10 cellular contexts compared by ENCODE assay signal in genomic region chr18:31041346-31042067, GRCh38. TPM values are rescaled to one million over a fixed set of nuclear protein-coding genes. Genes with fewer than 3 reads are reported as not detected.
DNase-seq lines count a peak whose midpoint lies in the region; ATAC-seq and TF ChIP-seq lines count a peak whose summit lies in the region.
"Had no signal": no experiment of that assay in that cellular context is flagged by ENCODE, and none has a peak within 500 bp of the region (broad histone marks: within the 10 kb centered on the region; RNA-seq: fewer than 3 reads in every experiment).

No MANE protein-coding gene starts in this region.

- peaks cover 42% of the 10 kb centered on the region for H3K79me2 ChIP-seq in PC-3 (ENCODE audit: low read length)

- TSS peak; percentile 70 for BruUV-seq in PC-3 (replicated peaks; lab: Mats Ljungman, UMichigan)

- H3K9me2 ChIP-seq in PC-3 (replicated peaks; ENCODE audit: low read length) = no peaks in the 10 kb centered on the region

- ATAC-seq in PC-3 = peak; percentile 29
- no peak for ATAC-seq in GM21360 (IDR thresholded peaks at IDR 0.05; ENCODE audit: unreplicated experiment)
- no peak for ATAC-seq in HG03354 (IDR thresholded peaks at IDR 0.05; ENCODE audit: poor library complexity, severe bottlenecking, unreplicated experiment)
- ATAC-seq in HG03196 (IDR thresholded peaks at IDR 0.05; ENCODE audit: unreplicated experiment) = no peak

- H3K36me3 ChIP-seq in ES-I3 (ENCODE audit: insufficient read depth, low read length) (no peaks in the 10 kb centered on the region), PC-3 (ENCODE audit: low read depth, low read length) (no peaks in the 10 kb centered on the region), neuron (ENCODE audit: insufficient read depth, low read length) (no peaks in the 10 kb centered on the region)

- H3F3A ChIP-seq in PC-3 (ENCODE audit: low read length, unreplicated experiment) = no peaks in the 10 kb centered on the region

- CTCF ChIA-PET in PC-3 (lab: Charles Lee) = interaction anchor here (0.6 kb wide), 2 partner anchors 58 to 62 kb away, joined by 3 read pairs; no protein-coding TSS in a partner anchor

- peak; percentile 47 for DNase-seq in PC-3
- DNase-seq in fibroblast of pulmonary artery (ENCODE audit: low read depth) = peak; percentile 74
- no peak for DNase-seq in NCI-H345 (lab: John Stamatoyannopoulos, UW)
- DNase-seq: activated CD4-positive, alpha-beta T cell treated with anti-CD3 and anti-CD28 coated beads for 1 hour; stimulated activated CD4-positive, alpha-beta T cell treated with anti-CD3 and anti-CD28 coated beads, Interleukin-4, amount 100 ng/mL, for 24 hours had no signal

- H3K4me1 ChIP-seq in ES-I3 (ENCODE audit: insufficient read depth, low read length) = no peaks in the 10 kb centered on the region
- peaks cover 40% of the 10 kb centered on the region for H3K4me1 ChIP-seq in PC-3 (ENCODE audit: insufficient read depth, low read length)
- no peaks in the 10 kb centered on the region for H3K4me1 ChIP-seq in neuron (ENCODE audit: insufficient read depth, low read length)

- H3K27me3 ChIP-seq in PC-3 (ENCODE audit: low read length) (no peaks in the 10 kb centered on the region), neuron (ENCODE audit: insufficient read depth, low read length) (peaks cover 61% of the 10 kb centered on the region)

- TF ChIP-seq CTCF in PC-3 (conservative IDR thresholded peaks at IDR 0.05; ENCODE audit: low read depth, low read length) = no peak
- TF ChIP-seq CTCF in fibroblast of pulmonary artery (IDR thresholded peaks at IDR 0.05; ENCODE audit: low read length, missing control alignments) = no peak

- intact Hi-C loops in PC-3 (cut with micrococcal nuclease) = loop anchor here (1.0 to 5.0 kb wide), 4 partner anchors 30 to 201 kb away; no protein-coding TSS in a partner anchor

- H2AFZ ChIP-seq in PC-3 (ENCODE audit: low read length) (peak overlapping the region; percentile 77), neuron (ENCODE audit: low read depth, low read length) (peak overlapping the region; percentile 39)

- peak overlapping the region; percentile 63 for H3K27ac ChIP-seq in PC-3 (ENCODE audit: low read length)

- no peaks in the 10 kb centered on the region for H4K20me1 ChIP-seq in PC-3 (ENCODE audit: low read length)

- POLR2A ChIA-PET in PC-3 (lab: Charles Lee; ENCODE audit: unreplicated experiment) = interaction anchor here (0.5 to 0.7 kb wide), 5 partner anchors 15 to 210 kb away, joined by 3 to 5 read pairs (median 3); no protein-coding TSS in a partner anchor

- peak overlapping the region; percentile 77 for H3K4me3 ChIP-seq in PC-3 (ENCODE audit: low read length)
- H3K4me3 ChIP-seq in fibroblast of pulmonary artery (replicated peaks; ENCODE audit: low read depth, low read length) = peak overlapping the region; percentile 65
- no peak overlapping the region for H3K4me3 ChIP-seq in neuron (ENCODE audit: low read length)

- peak overlapping the region; percentile 84 for H3K4me2 ChIP-seq in PC-3 (ENCODE audit: low read length)

- H3K9ac ChIP-seq in ES-I3 (ENCODE audit: low read depth, low read length) = peak overlapping the region; percentile 77
- H3K9ac ChIP-seq in PC-3 (ENCODE audit: low read length) = peak overlapping the region; percentile 79

- no peaks in the 10 kb centered on the region; the same call in 1 of the 2 replicates for H3K9me3 ChIP-seq in ES-I3 (ENCODE audit: control insufficient read depth, insufficient read depth, low read length)
- H3K9me3 ChIP-seq in PC-3 (ENCODE audit: low read length) = no peaks in the 10 kb centered on the region
- peaks cover 29% of the 10 kb centered on the region for H3K9me3 ChIP-seq in neuron (ENCODE audit: low read length)

RNA-seq across cellular contexts. Expression of gene DSC3, which starts 1.0 kb away (rescaled TPM):
- 11.1 and 14.6 TPM in 2 replicates for total RNA-seq in PC-3 (2014; rRNA removed)
